In genomic region chr1:53367503-53368313, GRCh38 we compare ENCODE assay signal across 8 cellular contexts. TPM values are rescaled to one million over a fixed set of nuclear protein-coding genes. Genes with fewer than 3 reads are reported as not detected.
A peak's percentile ranks its signal among the peaks of the same experiment; 100 is the strongest.
DNase-seq lines count a peak whose midpoint lies in the region; ATAC-seq and TF ChIP-seq lines count a peak whose summit lies in the region.

No MANE protein-coding gene starts in this region.

- TF ChIP-seq POLR2A in body of pancreas (IDR thresholded peaks at IDR 0.05): no peak
- TF ChIP-seq POLR2A in testis (IDR thresholded peaks at IDR 0.05): no peak

- ATAC-seq in GM18868 (IDR thresholded peaks at IDR 0.05; ENCODE audit: unreplicated experiment) (peak; percentile 92), HG02798 (IDR thresholded peaks at IDR 0.05; ENCODE audit: poor library complexity, unreplicated experiment) (peak; percentile 92), body of pancreas (no peak)

- peak overlapping the region; percentile 93 for H3K27ac ChIP-seq in OCI-LY3 (ENCODE audit: low read length)
- H3K27ac ChIP-seq in body of pancreas: no peak overlapping the region
- H3K27ac ChIP-seq in testis: peak overlapping the region in 1 of 2 donors; percentile 56

- H3K9ac ChIP-seq in OCI-LY3 (ENCODE audit: low read length): peak overlapping the region; percentile 95

- H3K36me3 ChIP-seq in OCI-LY3 (replicated peaks; ENCODE audit: low read depth, low read length) (peaks cover 10% of the 10 kb centered on the region), body of pancreas (replicated peaks in 1 of 2; ENCODE audit: insufficient read depth in 1 of 2, low read depth in 2 of 2) (no peaks in the 10 kb centered on the region), testis (ENCODE audit: low read depth, missing control alignments) (no peaks in the 10 kb centered on the region)

- H3K27me3 ChIP-seq in OCI-LY3 (ENCODE audit: low read depth, low read length) (no peaks in the 10 kb centered on the region), body of pancreas (no peaks in the 10 kb centered on the region), testis (no peaks in the 10 kb centered on the region)

- H4K20me1 ChIP-seq in OCI-LY3 (ENCODE audit: insufficient read depth, low read length): no peaks in the 10 kb centered on the region

- H3K4me3 ChIP-seq in OCI-LY3 (ENCODE audit: low read length): peak overlapping the region; percentile 92
- H3K4me3 ChIP-seq in body of pancreas: no peak overlapping the region
- no peak overlapping the region for H3K4me3 ChIP-seq in testis

- H3K9me3 ChIP-seq in OCI-LY3 (ENCODE audit: insufficient read depth, low read length) (no peaks in the 10 kb centered on the region), body of pancreas (no peaks in the 10 kb centered on the region), testis (no peaks in the 10 kb centered on the region)

- intact Hi-C loops in body of pancreas (cut with DNase I) (no loop called here), testis (cut with DNase I; ENCODE audit: low total_unique reads) (no loop called here)

- TF ChIP-seq CTCF in OCI-LY3 (IDR thresholded peaks at IDR 0.05; ENCODE audit: low read depth, low read length): no peak
- no peak for TF ChIP-seq CTCF in body of pancreas (IDR thresholded peaks at IDR 0.05)
- TF ChIP-seq CTCF in testis (IDR thresholded peaks at IDR 0.05): no peak

- DNase-seq in body of pancreas: peak in 3 of 4 donors; percentile 5 to 17 (median 9)
- peak; percentile 14 for DNase-seq in testis
- DNase-seq in NCI-H524 treated with DMSO at 0.1 percent for 48 hours (lab: John Stamatoyannopoulos, UW): no peak
- no peak for DNase-seq in EL
- no peak for DNase-seq in NCI-H1436 (lab: John Stamatoyannopoulos, UW)

- peaks cover 55% of the 10 kb centered on the region for H3K4me1 ChIP-seq in OCI-LY3 (ENCODE audit: low read length)
- no peaks in the 10 kb centered on the region for H3K4me1 ChIP-seq in body of pancreas
- H3K4me1 ChIP-seq in testis: peaks cover 21% of the 10 kb centered on the region

- peaks cover 23% of the 10 kb centered on the region for H3K79me2 ChIP-seq in OCI-LY3 (ENCODE audit: low read length)

- 61 to 69% methylated on average over 7 of the region's 7 CpGs for WGBS in body of pancreas, 2 donors
- 70 to 79% methylated on average over 7 of the region's 7 CpGs for WGBS in testis, 2 donors

- H3K4me2 ChIP-seq in OCI-LY3 (ENCODE audit: low read length): peak overlapping the region; percentile 94

- H2AFZ ChIP-seq in OCI-LY3 (ENCODE audit: low read depth, low read length): no peak overlapping the region

RNA-seq across cellular contexts. Expression of gene LRP8, which starts 39.8 kb away (rescaled TPM):
- total RNA-seq in body of pancreas (1 to 10 TPM; 1.3 to 4.2 TPM), testis (100 to 1,000 TPM; 223 to 253 TPM)
- 64.3 TPM for polyA plus RNA-seq in testis (ENCODE audit: insufficient read depth, low read depth, low replicate concordance)

Comparison
In these comparisons a context has a peak if more than half of its experiments do, and no peak if none do; other contexts are left out.
1. DNase-seq: peak in body of pancreas (3 of 4) and testis (single experiment); none in NCI-H524 treated with DMSO at 0.1 percent for 48 hours (single experiment), EL (single experiment) and NCI-H1436 (single experiment).
2. RNA of gene LRP8, which starts 39.8 kb away (total RNA-seq): 223 to 253 TPM in testis; 1.3 to 4.2 TPM in body of pancreas; every median in the first group is over 10 times any median in the second.